12 cellular contexts compared by ENCODE assay signal in the genomic region with DNA sequence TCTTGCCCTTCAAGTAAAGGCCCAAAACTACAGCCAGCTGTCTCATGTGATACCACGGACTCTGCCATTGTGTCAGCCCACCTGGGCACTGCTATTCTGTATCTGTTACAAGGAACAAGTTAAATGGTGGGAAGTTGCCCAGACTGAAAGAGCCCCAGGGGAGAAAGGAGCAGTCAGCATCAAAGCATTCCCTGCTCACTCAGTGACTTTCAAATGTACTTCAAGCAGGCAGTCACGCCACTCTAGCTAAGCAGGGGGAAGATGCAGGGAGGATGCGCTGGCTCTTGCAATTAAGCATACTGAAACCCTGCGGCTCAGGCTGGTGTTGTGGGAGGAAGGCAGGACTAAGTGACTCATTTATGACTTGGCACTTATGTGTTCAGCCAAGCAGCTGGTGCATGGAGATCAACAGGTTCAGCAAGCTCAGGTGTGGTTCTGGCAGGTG.
DNase-seq lines count a peak whose midpoint lies in the region; ATAC-seq and TF ChIP-seq lines count a peak whose summit lies in the region.
"Had no signal": no experiment of that assay in that cellular context is flagged by ENCODE, and none has a peak within 500 bp of the region (broad histone marks: within the 10 kb centered on the region; RNA-seq: fewer than 3 reads in every experiment).

No MANE protein-coding gene starts in this region.

- TF ChIP-seq CTCF in left lung (IDR thresholded peaks at IDR 0.05) (no peak), esophagus squamous epithelium (IDR thresholded peaks at IDR 0.05) (no peak)

- H3K36me3 Mint-ChIP-seq in activated T-cell treated with anti-CD3 and anti-CD28 coated beads, Interleukin-2, amount 50 U/mL, for 72 hours (ENCODE audit: insufficient read depth in 2 of 2) = peaks cover 5 to 14% of the 10 kb centered on the region in 2 donors
- H3K36me3 Mint-ChIP-seq: IgD-negative memory B cell had no signal

- no peaks in the 10 kb centered on the region for H3K4me1 Mint-ChIP-seq in activated T-cell treated with anti-CD3 and anti-CD28 coated beads, Interleukin-2, amount 50 U/mL, for 72 hours (ENCODE audit: low read depth)
- H3K4me1 Mint-ChIP-seq: IgD-negative memory B cell had no signal

- ATAC-seq in left lung = peak; percentile 49
- no peak for ATAC-seq in GM21737 (IDR thresholded peaks at IDR 0.05; ENCODE audit: unreplicated experiment)
- ATAC-seq in HG03460 (IDR thresholded peaks at IDR 0.05; ENCODE audit: unreplicated experiment) = no peak
- no peak for ATAC-seq in activated T-cell treated with anti-CD3 and anti-CD28 coated beads, Interleukin-2, amount 50 U/mL, for 72 hours (replicated peaks in 1 of 2)
- ATAC-seq: psoas muscle, upper lobe of right lung had no signal

- no peaks in the 10 kb centered on the region for H3K4me1 ChIP-seq in left lung
- peaks cover 0 to 14% (median 0%) of the 10 kb centered on the region in 3 donors for H3K4me1 ChIP-seq in esophagus squamous epithelium
- H3K4me1 ChIP-seq: BLaER1, psoas muscle, upper lobe of right lung had no signal

- DNase-seq in DMS153 (lab: John Stamatoyannopoulos, UW) (peak; percentile 97), NCI-H187 treated with DMSO at 0.1 percent for 48 hours (lab: John Stamatoyannopoulos, UW) (peak; percentile 99), SW480 (ENCODE audit: low spot score) (peak; percentile 68), left lung (no peak), esophagus squamous epithelium (lab: John Stamatoyannopoulos, UW) (no peak)
- DNase-seq in activated T-cell treated with anti-CD3 and anti-CD28 coated beads, Interleukin-2, amount 50 U/mL, for 72 hours = no peak
- DNase-seq: psoas muscle, upper lobe of right lung had no signal

- intact Hi-C loops in left lung (cut with DNase I) (no loop called here), esophagus squamous epithelium (cut with DNase I) (no loop called here)

- no peaks in the 10 kb centered on the region for H3K36me3 ChIP-seq in left lung
- H3K36me3 ChIP-seq in esophagus squamous epithelium = no peaks in the 10 kb centered on the region
- H3K36me3 ChIP-seq: BLaER1, upper lobe of right lung had no signal

- H3K4me3 ChIP-seq in left lung (no peak overlapping the region), esophagus squamous epithelium (no peak overlapping the region)
- H3K4me3 ChIP-seq: BLaER1, psoas muscle, upper lobe of right lung had no signal

- H3K9me3 Mint-ChIP-seq in activated T-cell treated with anti-CD3 and anti-CD28 coated beads, Interleukin-2, amount 50 U/mL, for 72 hours = peaks cover 18 to 23% of the 10 kb centered on the region in 2 donors

- no peak overlapping the region for H3K4me3 Mint-ChIP-seq in activated T-cell treated with anti-CD3 and anti-CD28 coated beads, Interleukin-2, amount 50 U/mL, for 72 hours
- H3K4me3 Mint-ChIP-seq: IgD-negative memory B cell had no signal

- 36 to 46% methylated on average over 3 to 4 of the region's 4 CpGs for WGBS in esophagus squamous epithelium, 2 donors

- no peak for TF ChIP-seq POLR2A in esophagus squamous epithelium (IDR thresholded peaks at IDR 0.05)

- peaks cover 0 to 20% of the 10 kb centered on the region in 2 donors for H3K9me3 ChIP-seq in left lung
- H3K9me3 ChIP-seq in esophagus squamous epithelium = no peaks in the 10 kb centered on the region
- H3K9me3 ChIP-seq: psoas muscle, upper lobe of right lung had no signal

- no peak overlapping the region for H3K27ac ChIP-seq in left lung
- H3K27ac ChIP-seq in esophagus squamous epithelium = no peak overlapping the region
- H3K27ac ChIP-seq: BLaER1, psoas muscle, upper lobe of right lung had no signal

- H3K27ac Mint-ChIP-seq in activated T-cell treated with anti-CD3 and anti-CD28 coated beads, Interleukin-2, amount 50 U/mL, for 72 hours = no peak overlapping the region
- H3K27ac Mint-ChIP-seq: IgD-negative memory B cell had no signal

- H3K27me3 Mint-ChIP-seq in activated T-cell treated with anti-CD3 and anti-CD28 coated beads, Interleukin-2, amount 50 U/mL, for 72 hours (ENCODE audit: low read depth) = no peaks in the 10 kb centered on the region
- H3K27me3 Mint-ChIP-seq: IgD-negative memory B cell had no signal

- H3K27me3 ChIP-seq in left lung = no peaks in the 10 kb centered on the region
- H3K27me3 ChIP-seq in esophagus squamous epithelium = no peaks in the 10 kb centered on the region
- H3K27me3 ChIP-seq: BLaER1, upper lobe of right lung had no signal

Comparison
In these comparisons a context has a peak if more than half of its experiments do, and no peak if none do; other contexts are left out.
1. DNase-seq: peak in DMS153 (single experiment), NCI-H187 treated with DMSO at 0.1 percent for 48 hours (single experiment) and SW480 (single experiment); none in left lung (0 of 2), esophagus squamous epithelium (single experiment) and activated T-cell treated with anti-CD3 and anti-CD28 coated beads, Interleukin-2, amount 50 U/mL, for 72 hours (0 of 2).